1 cellular context compared by ENCODE assay signal in genomic region chr18:26185267-26185666, GRCh38.
TF ChIP-seq lines count a peak whose summit lies in the region.

No MANE protein-coding gene starts in this region.

TF ChIP-seq in K562, 482 proteins besides CTCF, POLR2A, EP300 and RAD21 (continued from another document):
- TF ChIP-seq, protein P1, sequence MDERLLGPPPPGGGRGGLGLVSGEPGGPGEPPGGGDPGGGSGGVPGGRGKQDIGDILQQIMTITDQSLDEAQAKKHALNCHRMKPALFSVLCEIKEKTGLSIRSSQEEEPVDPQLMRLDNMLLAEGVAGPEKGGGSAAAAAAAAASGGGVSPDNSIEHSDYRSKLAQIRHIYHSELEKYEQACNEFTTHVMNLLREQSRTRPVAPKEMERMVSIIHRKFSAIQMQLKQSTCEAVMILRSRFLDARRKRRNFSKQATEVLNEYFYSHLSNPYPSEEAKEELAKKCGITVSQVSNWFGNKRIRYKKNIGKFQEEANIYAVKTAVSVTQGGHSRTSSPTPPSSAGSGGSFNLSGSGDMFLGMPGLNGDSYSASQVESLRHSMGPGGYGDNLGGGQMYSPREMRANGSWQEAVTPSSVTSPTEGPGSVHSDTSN (CRISPR knock-in tag; IDR thresholded peaks at IDR 0.05; ENCODE audit: low read depth), result no peak
- TF ChIP-seq, protein P1 (tag; conservative IDR thresholded peaks at IDR 0.05; ENCODE audit: low read depth), result peak; percentile 66
